8 cellular contexts compared by ENCODE assay signal in genomic region chr11:8262552-8263108, GRCh38. TPM values are rescaled to one million over a fixed set of nuclear protein-coding genes. Genes with fewer than 3 reads are reported as not detected.
DNase-seq lines count a peak whose midpoint lies in the region; ATAC-seq and TF ChIP-seq lines count a peak whose summit lies in the region.

No MANE protein-coding gene starts in this region.

- H3K4me3 Mint-ChIP-seq in T-helper 2 cell treated with Interferon-gamma antibody and Interleukin-4, amounts not matched to agents 5 μg/mL and 100 μg/mL, for 36 hours: peak overlapping the region; percentile 34

- peak overlapping the region; percentile 39 for H3K4me3 ChIP-seq in epithelial cell of proximal tubule (ENCODE audit: low read depth, low read length)
- peak overlapping the region in 3 of 4 donors; percentile 40 to 51 (median 49) for H3K4me3 ChIP-seq in upper lobe of left lung

- peaks cover 63% of the 10 kb centered on the region for H3K27me3 Mint-ChIP-seq in T-helper 2 cell treated with Interferon-gamma antibody and Interleukin-4, amounts not matched to agents 5 μg/mL and 100 μg/mL, for 36 hours (ENCODE audit: low read depth)

- no peak overlapping the region for H3K27ac Mint-ChIP-seq in T-helper 2 cell treated with Interferon-gamma antibody and Interleukin-4, amounts not matched to agents 5 μg/mL and 100 μg/mL, for 36 hours

- no peak for TF ChIP-seq EP300 in upper lobe of left lung (IDR thresholded peaks at IDR 0.05)

- peaks cover 0 to 44% (median 17%) of the 10 kb centered on the region in 4 donors for H3K27me3 ChIP-seq in upper lobe of left lung

- ATAC-seq in HG02885 (IDR thresholded peaks at IDR 0.05; ENCODE audit: poor library complexity, unreplicated experiment) (peak; percentile 39), upper lobe of left lung (ENCODE audit: low FRiP score in 2 of 2) (peak in 1 of 2 donors; percentile 66), GM19455 (IDR thresholded peaks at IDR 0.05; ENCODE audit: unreplicated experiment) (no peak), HG02938 (IDR thresholded peaks at IDR 0.05; ENCODE audit: unreplicated experiment) (no peak)

- TF ChIP-seq CTCF in epithelial cell of proximal tubule (conservative IDR thresholded peaks at IDR 0.05; ENCODE audit: low read depth, low read length): no peak
- TF ChIP-seq CTCF in upper lobe of left lung (IDR thresholded peaks at IDR 0.05): no peak

- H3K4me1 ChIP-seq in upper lobe of left lung: peaks cover 14 to 23% (median 19%) of the 10 kb centered on the region in 4 donors

- peaks cover 7% of the 10 kb centered on the region for H3K4me1 Mint-ChIP-seq in T-helper 2 cell treated with Interferon-gamma antibody and Interleukin-4, amounts not matched to agents 5 μg/mL and 100 μg/mL, for 36 hours (ENCODE audit: low read depth)

- DNase-seq in DMS53 (lab: John Stamatoyannopoulos, UW) (peak; percentile 81), epithelial cell of proximal tubule (ENCODE audit: low read depth) (no peak), mucosa of gallbladder (ENCODE audit: low spot score) (peak; percentile 17), upper lobe of left lung (peak; percentile 25 to 89)
- DNase-seq in T-helper 2 cell treated with Interferon-gamma antibody and Interleukin-4, amounts not matched to agents 5 μg/mL and 100 μg/mL, for 36 hours (ENCODE audit: low spot score): no peak

- no peaks in the 10 kb centered on the region for H3K36me3 Mint-ChIP-seq in T-helper 2 cell treated with Interferon-gamma antibody and Interleukin-4, amounts not matched to agents 5 μg/mL and 100 μg/mL, for 36 hours (ENCODE audit: low read depth)

- H3K36me3 ChIP-seq in upper lobe of left lung: no peaks in the 10 kb centered on the region

- no peak overlapping the region for H3K27ac ChIP-seq in upper lobe of left lung

- TF ChIP-seq POLR2A in upper lobe of left lung (IDR thresholded peaks at IDR 0.05): no peak

- H3K9me3 ChIP-seq in upper lobe of left lung: no peaks in the 10 kb centered on the region

- WGBS in upper lobe of left lung, 2 donors: 2 to 3% methylated on average over 22 to 46 of the region's 66 CpGs

- no peaks in the 10 kb centered on the region for H3K9me3 Mint-ChIP-seq in T-helper 2 cell treated with Interferon-gamma antibody and Interleukin-4, amounts not matched to agents 5 μg/mL and 100 μg/mL, for 36 hours

RNA-seq across cellular contexts. Expression of gene LMO1, which starts 1.0 kb away (rescaled TPM):
- total RNA-seq in epithelial cell of proximal tubule (not detected in 2 replicates), mucosa of gallbladder (not detected), upper lobe of left lung (1 to 10 TPM in 1 of 6 donors, under 1 TPM in 1, not detected in 4; 0.79 to 2.1 TPM)

Comparison
In these comparisons a context has a peak if more than half of its experiments do, and no peak if none do; other contexts are left out.
1. DNase-seq: peak in DMS53 (single experiment), mucosa of gallbladder (single experiment) and upper lobe of left lung (2 of 2); none in T-helper 2 cell treated with Interferon-gamma antibody and Interleukin-4, amounts not matched to agents 5 μg/mL and 100 μg/mL, for 36 hours (single experiment) and epithelial cell of proximal tubule (single experiment).